In the genomic region with DNA sequence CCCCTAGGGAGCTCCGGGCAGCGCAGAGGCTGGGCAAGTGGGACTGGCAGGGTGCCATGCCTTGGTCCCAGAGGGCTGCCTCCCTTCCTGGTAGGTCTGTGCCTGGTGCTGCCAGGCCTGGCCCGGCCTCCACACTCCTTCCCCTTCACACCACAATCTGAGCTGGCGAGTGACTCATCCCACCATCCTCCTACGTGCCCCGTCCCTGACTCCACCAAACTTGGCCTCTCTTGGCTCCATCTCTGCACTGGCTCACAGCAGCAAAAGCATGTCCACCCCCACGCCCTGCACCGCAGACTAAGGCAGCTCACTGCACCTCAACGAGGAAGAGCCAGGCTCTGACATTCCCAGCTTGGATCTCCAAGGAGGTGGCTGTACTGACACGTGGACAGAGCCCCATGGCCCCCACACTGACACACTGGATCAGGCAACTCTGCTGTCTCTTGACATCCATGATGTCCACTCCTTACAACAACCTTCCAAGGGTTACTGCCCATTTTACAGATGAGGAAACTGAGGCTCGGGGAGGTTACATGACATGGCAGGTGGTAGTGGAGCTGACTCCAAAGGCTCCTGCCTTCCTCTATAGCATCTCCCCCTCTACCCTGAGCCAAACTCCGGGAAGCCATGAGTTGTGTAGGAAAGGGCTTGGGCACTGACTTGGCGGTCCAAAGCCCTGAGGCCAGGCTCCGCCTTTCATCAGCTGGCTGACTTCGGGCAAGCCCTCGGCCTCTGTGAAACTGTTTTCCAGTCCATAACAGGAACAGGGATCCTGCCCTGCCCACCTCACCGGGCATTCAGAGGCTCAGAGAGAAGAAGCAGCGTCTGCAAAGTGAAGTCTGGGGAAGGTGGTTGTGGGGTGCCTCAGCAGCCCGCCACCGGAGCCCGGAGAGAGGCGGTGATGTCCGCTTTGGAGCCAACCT, we compare ENCODE assay signal across 8 cellular contexts. TPM values are rescaled to one million over a fixed set of nuclear protein-coding genes. Genes with fewer than 3 reads are reported as not detected.
DNase-seq lines count a peak whose midpoint lies in the region; ATAC-seq and TF ChIP-seq lines count a peak whose summit lies in the region.

No MANE protein-coding gene starts in this region.

- intact Hi-C loops in A673 (cut with micrococcal nuclease; ENCODE audit: unreplicated experiment), result loop anchor here (2.0 to 5.0 kb wide), 2 partner anchors 101 to 746 kb away; no protein-coding TSS in a partner anchor
- intact Hi-C loops in colonic mucosa (cut with DNase I), result loop anchor here (2.0 to 5.0 kb wide), 4 partner anchors 61 to 639 kb away; partner anchors contain the start of gene KRT36

- H3K27me3 ChIP-seq in A673 (replicated peaks; ENCODE audit: insufficient read depth, low read depth, low read length, poor library complexity) (no peaks in the 10 kb centered on the region), WERI-Rb-1 (ENCODE audit: insufficient read depth, low read depth, severe bottlenecking) (no peaks in the 10 kb centered on the region), colonic mucosa (no peaks in the 10 kb centered on the region)

- H3K4me3 ChIP-seq in A673 (ENCODE audit: low read depth, low read length, poor library complexity, severe bottlenecking), result no peak overlapping the region
- H3K4me3 ChIP-seq in WERI-Rb-1 (ENCODE audit: low read depth, low read length), result no peak overlapping the region
- no peak overlapping the region for H3K4me3 ChIP-seq in colonic mucosa

- H3K4me1 ChIP-seq in A673 (ENCODE audit: insufficient read depth, low read length, poor library complexity, severe bottlenecking) (no peaks in the 10 kb centered on the region), colonic mucosa (peaks cover 23% of the 10 kb centered on the region)

- POLR2A ChIA-PET in A673 (lab: Charles Lee; ENCODE audit: low non-redundant PET), result interaction anchor here (0.6 kb wide), 1 partner anchor 90 kb away, joined by 3 read pairs; no protein-coding TSS in a partner anchor

- H3K36me3 ChIP-seq in A673 (ENCODE audit: insufficient read depth, low read length, poor library complexity, severe bottlenecking) (no peaks in the 10 kb centered on the region), WERI-Rb-1 (no peaks in the 10 kb centered on the region), colonic mucosa (no peaks in the 10 kb centered on the region)

- H3K27ac ChIP-seq in A673 (ENCODE audit: low read depth, low read length, poor library complexity, severe bottlenecking), result no peak overlapping the region
- H3K27ac ChIP-seq in WERI-Rb-1, result peak overlapping the region; percentile 66
- H3K27ac ChIP-seq in colonic mucosa, result peak overlapping the region; percentile 87

- CTCF ChIA-PET in A673 (lab: Charles Lee), result interaction anchor here (0.5 to 3.8 kb wide), 9 partner anchors 9 to 1329 kb away, joined by 3 to 34 read pairs (median 4); partner anchors contain the start of gene WIPF2

- H3K9me3 ChIP-seq in A673 (ENCODE audit: low read depth, low read length, poor library complexity, severe bottlenecking), result no peaks in the 10 kb centered on the region
- peaks cover 12% of the 10 kb centered on the region for H3K9me3 ChIP-seq in WERI-Rb-1 (ENCODE audit: severe bottlenecking)
- H3K9me3 ChIP-seq in colonic mucosa, result no peaks in the 10 kb centered on the region

- peak; percentile 9 for ATAC-seq in HG02798 (IDR thresholded peaks at IDR 0.05; ENCODE audit: poor library complexity, unreplicated experiment)
- no peak for ATAC-seq in HG02938 (IDR thresholded peaks at IDR 0.05; ENCODE audit: unreplicated experiment)
- ATAC-seq in HG02610 (IDR thresholded peaks at IDR 0.05; ENCODE audit: unreplicated experiment), result no peak

- H3K9ac ChIP-seq in colonic mucosa (ENCODE audit: low read depth in 2 of 2, low read length in 2 of 2), result peak overlapping the region; percentile 67 to 83

- DNase-seq in A673 (ENCODE audit: low spot score) (peak; percentile 52), WERI-Rb-1 (no peak), colonic mucosa (peak; percentile 75), mucosa of gallbladder (ENCODE audit: low spot score) (peak; percentile 90)
- DNase-seq in stimulated activated CD8-positive, alpha-beta memory T cell treated with anti-CD3 and anti-CD28 coated beads, Interleukin-4, amount 100 ng/mL, for 24 hours (ENCODE audit: low read depth), result peak; percentile 55

- TF ChIP-seq CTCF in A673 (conservative IDR thresholded peaks at IDR 0.05; ENCODE audit: low read depth, low read length) (no peak), WERI-Rb-1 (IDR thresholded peaks at IDR 0.05; ENCODE audit: low read depth, low read length) (no peak), colonic mucosa (IDR thresholded peaks at IDR 0.05) (no peak)

- BruUV-seq in A673 (replicated peaks; lab: Mats Ljungman, UMichigan), result no TSS peak

RNA-seq across cellular contexts. Expression of gene KRT19, which starts 20.1 kb away (rescaled TPM):
- total RNA-seq in A673 (2021) (0.34 and 0.74 TPM in 2 replicates), colonic mucosa (1,000 to 10,000 TPM; 2,159 to 2,203 TPM), mucosa of gallbladder (1,522 TPM)

RNA-seq across cellular contexts. Expression of gene KRT9, which starts 23.7 kb away (rescaled TPM):
- not detected in 2 replicates for total RNA-seq in A673 (2021)
- total RNA-seq in colonic mucosa, result not detected
- not detected for total RNA-seq in mucosa of gallbladder

RNA-seq across cellular contexts. Expression of gene KRT15, which starts 29.5 kb away (rescaled TPM):
- total RNA-seq in A673 (2021) (not detected in 2 replicates), colonic mucosa (10 to 100 TPM in 1 of 2 donors, 1 to 10 TPM in 1; 5.8 to 20.0 TPM), mucosa of gallbladder (5.6 TPM)

RNA-seq across cellular contexts. Expression of gene KRT14, which starts 38.5 kb away (rescaled TPM):
- not detected in 2 replicates for total RNA-seq in A673 (2021)
- total RNA-seq in colonic mucosa, result not detected
- total RNA-seq in mucosa of gallbladder, result 0.20 TPM

RNA-seq across cellular contexts. Expression of gene KRT13, which starts 42.8 kb away (rescaled TPM):
- not detected in 2 replicates for total RNA-seq in A673 (2021)
- under 1 TPM in 1 of 2 donors, not detected in 1; 0.25 TPM for total RNA-seq in colonic mucosa
- 0.40 TPM for total RNA-seq in mucosa of gallbladder

Comparison
In these comparisons a context has a peak if more than half of its experiments do, and no peak if none do; other contexts are left out.
1. RNA of gene KRT19, which starts 20.1 kb away (total RNA-seq): 2,159 to 2,203 TPM in colonic mucosa and 1,522 TPM in mucosa of gallbladder (single experiment); 0.34 to 0.74 TPM in A673; every median in the first group is over 100 times any median in the second.